In genomic region chr14:23009939-23010718, GRCh38 we compare ENCODE assay signal across 1 cellular context.
TF ChIP-seq lines count a peak whose summit lies in the region.

C14orf93 (minus strand) TSS chr14:23010143; CDS start chr14:22999023, 11,120 bp downstream.

TF ChIP-seq in IMR-90, 13 proteins besides CTCF, POLR2A, EP300 and RAD21:
- TF ChIP-seq USF2 (IDR thresholded peaks at IDR 0.05; ENCODE audit: low read depth, low read length) (peak; percentile 13), MAZ (IDR thresholded peaks at IDR 0.05; ENCODE audit: borderline replicate concordance, low read depth, low read length) (peak; percentile 76; the same call in 1 of the 2 replicates), BHLHE40 (IDR thresholded peaks at IDR 0.05; ENCODE audit: low read depth, low read length) (peak; percentile 40; the same call in 1 of the 2 replicates), ELK1 (IDR thresholded peaks at IDR 0.05; ENCODE audit: borderline replicate concordance, low read depth, low read length) (no peak)
